Comparison of ENCODE assay signal across 11 cellular contexts in genomic region chr10:116688241-116688711, GRCh38. TPM values are rescaled to one million over a fixed set of nuclear protein-coding genes. Genes with fewer than 3 reads are reported as not detected.
DNase-seq lines count a peak whose midpoint lies in the region; ATAC-seq and TF ChIP-seq lines count a peak whose summit lies in the region.
"Had no signal": no experiment of that assay in that cellular context is flagged by ENCODE, and none has a peak within 500 bp of the region (broad histone marks: within the 10 kb centered on the region; RNA-seq: fewer than 3 reads in every experiment).

No MANE protein-coding gene starts in this region.

- H4K20me1 ChIP-seq in hepatocyte (ENCODE audit: insufficient read depth, poor library complexity, severe bottlenecking) = no peaks in the 10 kb centered on the region

- no peaks in the 10 kb centered on the region for H3K9me2 ChIP-seq in hepatocyte (replicated peaks; ENCODE audit: insufficient read depth)

- H3K4me3 ChIP-seq in hepatocyte = no peak overlapping the region
- peak overlapping the region in 3 of 5 donors; percentile 1 to 32 (median 19) for H3K4me3 ChIP-seq in subcutaneous abdominal adipose tissue (ENCODE audit: low read depth in 1 of 5, low read length in 5 of 5)

- peaks cover 20% of the 10 kb centered on the region for H3K36me3 Mint-ChIP-seq in HFFc6 (ENCODE audit: low read depth)

- H3K4me3 Mint-ChIP-seq in HFFc6 = peak overlapping the region; percentile 78; the same call in 1 of the 2 replicates

- no peaks in the 10 kb centered on the region for H3K79me2 ChIP-seq in hepatocyte

- H3K9ac ChIP-seq in subcutaneous abdominal adipose tissue (ENCODE audit: low read length in 5 of 5) = peak overlapping the region in 1 of 5 donors; percentile 37

- 62% methylated on average over 7 of the region's 7 CpGs for WGBS in hepatocyte (ENCODE audit: low lambda C conversion rate, missing lambda C conversion rate)

- H2AFZ ChIP-seq in hepatocyte = no peak overlapping the region

- no peaks in the 10 kb centered on the region; the same call in 1 of the 2 replicates for H3K27me3 Mint-ChIP-seq in HFFc6 (ENCODE audit: insufficient read depth)

- no peaks in the 10 kb centered on the region for H3K9me3 Mint-ChIP-seq in HFFc6

- H3K36me3 ChIP-seq in hepatocyte (replicated peaks; ENCODE audit: insufficient read depth, low read depth) = no peaks in the 10 kb centered on the region
- H3K36me3 ChIP-seq in subcutaneous abdominal adipose tissue (ENCODE audit: control insufficient read depth in 5 of 5, insufficient read depth in 5 of 5, low read length in 5 of 5) = peaks cover 0 to 30% (median 26%) of the 10 kb centered on the region in 5 donors

- H3K27ac ChIP-seq in hepatocyte (peak overlapping the region; percentile 11), subcutaneous abdominal adipose tissue (ENCODE audit: low read depth, low read length) (peak overlapping the region; percentile 3)

- peaks cover 21% of the 10 kb centered on the region for H3K4me1 Mint-ChIP-seq in HFFc6 (ENCODE audit: low read depth)

- H3K4me1 ChIP-seq in hepatocyte (ENCODE audit: insufficient read depth) (peaks cover 14% of the 10 kb centered on the region), subcutaneous abdominal adipose tissue (ENCODE audit: control insufficient read depth in 5 of 5, insufficient read depth in 5 of 5, low read length in 5 of 5) (peaks cover 2 to 46% (median 40%) of the 10 kb centered on the region in 5 donors)

- no peak for TF ChIP-seq CTCF in HFFc6 (IDR thresholded peaks at IDR 0.05)
- TF ChIP-seq CTCF in hepatocyte (IDR thresholded peaks at IDR 0.05; ENCODE audit: poor library complexity) = no peak

- DNase-seq in HFFc6 (peak; percentile 9), astrocyte of the hippocampus (ENCODE audit: low read depth, low spot score) (peak; percentile 52), hepatocyte (ENCODE audit: low spot score) (peak; percentile 23), SKM-1 (lab: John Stamatoyannopoulos, UW; ENCODE audit: unreplicated experiment) (no peak), hippocampal formation (lab: John Stamatoyannopoulos, UW) (no peak), NCI-H187 (lab: John Stamatoyannopoulos, UW) (no peak)
- DNase-seq: activated CD4-positive, alpha-beta T cell treated with anti-CD3 and anti-CD28 coated beads for 48 hours; activated naive CD4-positive, alpha-beta T cell treated with anti-CD3 and anti-CD28 coated beads, Interleukin-2, amount 50 U/mL, for 16 hours; NCI-H1694 had no signal

- H3K27me3 ChIP-seq in hepatocyte (no peaks in the 10 kb centered on the region), subcutaneous abdominal adipose tissue (ENCODE audit: control insufficient read depth in 5 of 5, insufficient read depth in 4 of 5, low read length in 5 of 5) (no peaks in the 10 kb centered on the region)

- no peak for ATAC-seq in HG03521 (IDR thresholded peaks at IDR 0.05; ENCODE audit: unreplicated experiment)

- peak overlapping the region; percentile 36 for H3K4me2 ChIP-seq in hepatocyte

- H3K27ac Mint-ChIP-seq in HFFc6 = peak overlapping the region; percentile 86

- no peaks in the 10 kb centered on the region for H3K9me3 ChIP-seq in hepatocyte (ENCODE audit: low read depth)
- H3K9me3 ChIP-seq in subcutaneous abdominal adipose tissue (ENCODE audit: control insufficient read depth in 5 of 5, low read length in 5 of 5) = no peaks in the 10 kb centered on the region

RNA-seq across cellular contexts. Expression of gene HSPA12A, which starts 54.1 kb away (rescaled TPM):
- total RNA-seq in HFFc6 (2021; fragmentation: NEBNext Ultra II Directional; extraction: Animal tissue kit (Norgen Biotek cat#: 25700)) = 10 to 100 TPM; 16.6 to 19.4 (median 17.7) TPM
- 7.9 and 9.9 TPM in 2 replicates for total RNA-seq in hepatocyte
- polyA plus RNA-seq in hepatocyte = 8.7 and 10.7 TPM in 2 replicates

Comparison
In these comparisons a context has a peak if more than half of its experiments do, and no peak if none do; other contexts are left out.
1. DNase-seq: peak in HFFc6 (single experiment), astrocyte of the hippocampus (single experiment) and hepatocyte (single experiment); none in SKM-1 (single experiment), hippocampal formation (0 of 2) and NCI-H187 (0 of 2).